Comparison of ENCODE assay signal across 1 cellular context in the genomic region with DNA sequence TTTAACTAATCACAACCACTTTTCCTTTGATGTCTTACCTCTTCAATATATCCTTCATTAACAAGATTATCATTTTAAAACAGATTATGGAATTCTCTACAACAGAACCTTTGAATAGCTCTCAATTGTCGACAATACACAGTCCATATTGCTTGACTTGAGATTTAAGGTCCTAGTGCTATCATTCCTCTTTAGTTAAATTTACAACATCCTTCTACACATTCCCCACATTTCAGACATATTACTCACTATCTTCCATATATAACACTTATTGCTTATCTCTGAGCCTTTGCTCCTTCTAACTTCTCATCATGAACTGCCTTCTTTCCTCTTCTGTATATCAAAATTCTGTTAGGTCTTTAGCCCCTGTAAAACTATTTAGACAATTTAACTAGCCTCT.
TF ChIP-seq lines count a peak whose summit lies in the region.

No MANE protein-coding gene starts in this region.

TF ChIP-seq in WTC11, 78 proteins besides CTCF, POLR2A, EP300 and RAD21 (continued from another document):
- TF ChIP-seq, protein P1, sequence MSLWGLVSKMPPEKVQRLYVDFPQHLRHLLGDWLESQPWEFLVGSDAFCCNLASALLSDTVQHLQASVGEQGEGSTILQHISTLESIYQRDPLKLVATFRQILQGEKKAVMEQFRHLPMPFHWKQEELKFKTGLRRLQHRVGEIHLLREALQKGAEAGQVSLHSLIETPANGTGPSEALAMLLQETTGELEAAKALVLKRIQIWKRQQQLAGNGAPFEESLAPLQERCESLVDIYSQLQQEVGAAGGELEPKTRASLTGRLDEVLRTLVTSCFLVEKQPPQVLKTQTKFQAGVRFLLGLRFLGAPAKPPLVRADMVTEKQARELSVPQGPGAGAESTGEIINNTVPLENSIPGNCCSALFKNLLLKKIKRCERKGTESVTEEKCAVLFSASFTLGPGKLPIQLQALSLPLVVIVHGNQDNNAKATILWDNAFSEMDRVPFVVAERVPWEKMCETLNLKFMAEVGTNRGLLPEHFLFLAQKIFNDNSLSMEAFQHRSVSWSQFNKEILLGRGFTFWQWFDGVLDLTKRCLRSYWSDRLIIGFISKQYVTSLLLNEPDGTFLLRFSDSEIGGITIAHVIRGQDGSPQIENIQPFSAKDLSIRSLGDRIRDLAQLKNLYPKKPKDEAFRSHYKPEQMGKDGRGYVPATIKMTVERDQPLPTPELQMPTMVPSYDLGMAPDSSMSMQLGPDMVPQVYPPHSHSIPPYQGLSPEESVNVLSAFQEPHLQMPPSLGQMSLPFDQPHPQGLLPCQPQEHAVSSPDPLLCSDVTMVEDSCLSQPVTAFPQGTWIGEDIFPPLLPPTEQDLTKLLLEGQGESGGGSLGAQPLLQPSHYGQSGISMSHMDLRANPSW (CRISPR knock-in tag; conservative IDR thresholded peaks at IDR 0.05; ENCODE audit: low read depth) = no peak
- TF ChIP-seq, protein P2, sequence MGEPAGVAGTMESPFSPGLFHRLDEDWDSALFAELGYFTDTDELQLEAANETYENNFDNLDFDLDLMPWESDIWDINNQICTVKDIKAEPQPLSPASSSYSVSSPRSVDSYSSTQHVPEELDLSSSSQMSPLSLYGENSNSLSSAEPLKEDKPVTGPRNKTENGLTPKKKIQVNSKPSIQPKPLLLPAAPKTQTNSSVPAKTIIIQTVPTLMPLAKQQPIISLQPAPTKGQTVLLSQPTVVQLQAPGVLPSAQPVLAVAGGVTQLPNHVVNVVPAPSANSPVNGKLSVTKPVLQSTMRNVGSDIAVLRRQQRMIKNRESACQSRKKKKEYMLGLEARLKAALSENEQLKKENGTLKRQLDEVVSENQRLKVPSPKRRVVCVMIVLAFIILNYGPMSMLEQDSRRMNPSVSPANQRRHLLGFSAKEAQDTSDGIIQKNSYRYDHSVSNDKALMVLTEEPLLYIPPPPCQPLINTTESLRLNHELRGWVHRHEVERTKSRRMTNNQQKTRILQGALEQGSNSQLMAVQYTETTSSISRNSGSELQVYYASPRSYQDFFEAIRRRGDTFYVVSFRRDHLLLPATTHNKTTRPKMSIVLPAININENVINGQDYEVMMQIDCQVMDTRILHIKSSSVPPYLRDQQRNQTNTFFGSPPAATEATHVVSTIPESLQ (CRISPR knock-in tag; IDR thresholded peaks at IDR 0.05) = no peak
- TF ChIP-seq, protein P3, sequence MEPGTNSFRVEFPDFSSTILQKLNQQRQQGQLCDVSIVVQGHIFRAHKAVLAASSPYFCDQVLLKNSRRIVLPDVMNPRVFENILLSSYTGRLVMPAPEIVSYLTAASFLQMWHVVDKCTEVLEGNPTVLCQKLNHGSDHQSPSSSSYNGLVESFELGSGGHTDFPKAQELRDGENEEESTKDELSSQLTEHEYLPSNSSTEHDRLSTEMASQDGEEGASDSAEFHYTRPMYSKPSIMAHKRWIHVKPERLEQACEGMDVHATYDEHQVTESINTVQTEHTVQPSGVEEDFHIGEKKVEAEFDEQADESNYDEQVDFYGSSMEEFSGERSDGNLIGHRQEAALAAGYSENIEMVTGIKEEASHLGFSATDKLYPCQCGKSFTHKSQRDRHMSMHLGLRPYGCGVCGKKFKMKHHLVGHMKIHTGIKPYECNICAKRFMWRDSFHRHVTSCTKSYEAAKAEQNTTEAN (CRISPR knock-in tag; IDR thresholded peaks at IDR 0.05) = no peak
- TF ChIP-seq, protein P4, sequence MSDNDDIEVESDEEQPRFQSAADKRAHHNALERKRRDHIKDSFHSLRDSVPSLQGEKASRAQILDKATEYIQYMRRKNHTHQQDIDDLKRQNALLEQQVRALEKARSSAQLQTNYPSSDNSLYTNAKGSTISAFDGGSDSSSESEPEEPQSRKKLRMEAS (CRISPR knock-in tag; IDR thresholded peaks at IDR 0.05) = no peak
- TF ChIP-seq GRHL2 (CRISPR knock-in tag; IDR thresholded peaks at IDR 0.05; ENCODE audit: insufficient replicate concordance, severe bottlenecking) (no peak), ZNF317 (CRISPR knock-in tag; IDR thresholded peaks at IDR 0.05; ENCODE audit: borderline replicate concordance, low read depth) (no peak), TCF7 (CRISPR knock-in tag; IDR thresholded peaks at IDR 0.05; ENCODE audit: low read depth) (no peak), NR2C2 (CRISPR knock-in tag; IDR thresholded peaks at IDR 0.05) (no peak), ZNF138 (CRISPR knock-in tag; conservative IDR thresholded peaks at IDR 0.05) (no peak), EMX1 (CRISPR knock-in tag; IDR thresholded peaks at IDR 0.05) (no peak), KAT7 (CRISPR knock-in tag; IDR thresholded peaks at IDR 0.05; ENCODE audit: borderline replicate concordance) (no peak)
- TF ChIP-seq, protein P5, sequence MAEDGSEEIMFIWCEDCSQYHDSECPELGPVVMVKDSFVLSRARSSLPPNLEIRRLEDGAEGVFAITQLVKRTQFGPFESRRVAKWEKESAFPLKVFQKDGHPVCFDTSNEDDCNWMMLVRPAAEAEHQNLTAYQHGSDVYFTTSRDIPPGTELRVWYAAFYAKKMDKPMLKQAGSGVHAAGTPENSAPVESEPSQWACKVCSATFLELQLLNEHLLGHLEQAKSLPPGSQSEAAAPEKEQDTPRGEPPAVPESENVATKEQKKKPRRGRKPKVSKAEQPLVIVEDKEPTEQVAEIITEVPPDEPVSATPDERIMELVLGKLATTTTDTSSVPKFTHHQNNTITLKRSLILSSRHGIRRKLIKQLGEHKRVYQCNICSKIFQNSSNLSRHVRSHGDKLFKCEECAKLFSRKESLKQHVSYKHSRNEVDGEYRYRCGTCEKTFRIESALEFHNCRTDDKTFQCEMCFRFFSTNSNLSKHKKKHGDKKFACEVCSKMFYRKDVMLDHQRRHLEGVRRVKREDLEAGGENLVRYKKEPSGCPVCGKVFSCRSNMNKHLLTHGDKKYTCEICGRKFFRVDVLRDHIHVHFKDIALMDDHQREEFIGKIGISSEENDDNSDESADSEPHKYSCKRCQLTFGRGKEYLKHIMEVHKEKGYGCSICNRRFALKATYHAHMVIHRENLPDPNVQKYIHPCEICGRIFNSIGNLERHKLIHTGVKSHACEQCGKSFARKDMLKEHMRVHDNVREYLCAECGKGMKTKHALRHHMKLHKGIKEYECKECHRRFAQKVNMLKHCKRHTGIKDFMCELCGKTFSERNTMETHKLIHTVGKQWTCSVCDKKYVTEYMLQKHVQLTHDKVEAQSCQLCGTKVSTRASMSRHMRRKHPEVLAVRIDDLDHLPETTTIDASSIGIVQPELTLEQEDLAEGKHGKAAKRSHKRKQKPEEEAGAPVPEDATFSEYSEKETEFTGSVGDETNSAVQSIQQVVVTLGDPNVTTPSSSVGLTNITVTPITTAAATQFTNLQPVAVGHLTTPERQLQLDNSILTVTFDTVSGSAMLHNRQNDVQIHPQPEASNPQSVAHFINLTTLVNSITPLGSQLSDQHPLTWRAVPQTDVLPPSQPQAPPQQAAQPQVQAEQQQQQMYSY (CRISPR knock-in tag; IDR thresholded peaks at IDR 0.05) = no peak
- TF ChIP-seq, protein P6, sequence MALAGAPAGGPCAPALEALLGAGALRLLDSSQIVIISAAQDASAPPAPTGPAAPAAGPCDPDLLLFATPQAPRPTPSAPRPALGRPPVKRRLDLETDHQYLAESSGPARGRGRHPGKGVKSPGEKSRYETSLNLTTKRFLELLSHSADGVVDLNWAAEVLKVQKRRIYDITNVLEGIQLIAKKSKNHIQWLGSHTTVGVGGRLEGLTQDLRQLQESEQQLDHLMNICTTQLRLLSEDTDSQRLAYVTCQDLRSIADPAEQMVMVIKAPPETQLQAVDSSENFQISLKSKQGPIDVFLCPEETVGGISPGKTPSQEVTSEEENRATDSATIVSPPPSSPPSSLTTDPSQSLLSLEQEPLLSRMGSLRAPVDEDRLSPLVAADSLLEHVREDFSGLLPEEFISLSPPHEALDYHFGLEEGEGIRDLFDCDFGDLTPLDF (CRISPR knock-in tag; IDR thresholded peaks at IDR 0.05) = no peak
- TF ChIP-seq, protein P7, sequence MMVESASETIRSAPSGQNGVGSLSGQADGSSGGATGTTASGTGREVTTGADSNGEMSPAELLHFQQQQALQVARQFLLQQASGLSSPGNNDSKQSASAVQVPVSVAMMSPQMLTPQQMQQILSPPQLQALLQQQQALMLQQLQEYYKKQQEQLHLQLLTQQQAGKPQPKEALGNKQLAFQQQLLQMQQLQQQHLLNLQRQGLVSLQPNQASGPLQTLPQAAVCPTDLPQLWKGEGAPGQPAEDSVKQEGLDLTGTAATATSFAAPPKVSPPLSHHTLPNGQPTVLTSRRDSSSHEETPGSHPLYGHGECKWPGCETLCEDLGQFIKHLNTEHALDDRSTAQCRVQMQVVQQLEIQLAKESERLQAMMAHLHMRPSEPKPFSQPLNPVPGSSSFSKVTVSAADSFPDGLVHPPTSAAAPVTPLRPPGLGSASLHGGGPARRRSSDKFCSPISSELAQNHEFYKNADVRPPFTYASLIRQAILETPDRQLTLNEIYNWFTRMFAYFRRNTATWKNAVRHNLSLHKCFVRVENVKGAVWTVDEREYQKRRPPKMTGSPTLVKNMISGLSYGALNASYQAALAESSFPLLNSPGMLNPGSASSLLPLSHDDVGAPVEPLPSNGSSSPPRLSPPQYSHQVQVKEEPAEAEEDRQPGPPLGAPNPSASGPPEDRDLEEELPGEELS (CRISPR knock-in tag; IDR thresholded peaks at IDR 0.05) = no peak
- TF ChIP-seq, protein P8, sequence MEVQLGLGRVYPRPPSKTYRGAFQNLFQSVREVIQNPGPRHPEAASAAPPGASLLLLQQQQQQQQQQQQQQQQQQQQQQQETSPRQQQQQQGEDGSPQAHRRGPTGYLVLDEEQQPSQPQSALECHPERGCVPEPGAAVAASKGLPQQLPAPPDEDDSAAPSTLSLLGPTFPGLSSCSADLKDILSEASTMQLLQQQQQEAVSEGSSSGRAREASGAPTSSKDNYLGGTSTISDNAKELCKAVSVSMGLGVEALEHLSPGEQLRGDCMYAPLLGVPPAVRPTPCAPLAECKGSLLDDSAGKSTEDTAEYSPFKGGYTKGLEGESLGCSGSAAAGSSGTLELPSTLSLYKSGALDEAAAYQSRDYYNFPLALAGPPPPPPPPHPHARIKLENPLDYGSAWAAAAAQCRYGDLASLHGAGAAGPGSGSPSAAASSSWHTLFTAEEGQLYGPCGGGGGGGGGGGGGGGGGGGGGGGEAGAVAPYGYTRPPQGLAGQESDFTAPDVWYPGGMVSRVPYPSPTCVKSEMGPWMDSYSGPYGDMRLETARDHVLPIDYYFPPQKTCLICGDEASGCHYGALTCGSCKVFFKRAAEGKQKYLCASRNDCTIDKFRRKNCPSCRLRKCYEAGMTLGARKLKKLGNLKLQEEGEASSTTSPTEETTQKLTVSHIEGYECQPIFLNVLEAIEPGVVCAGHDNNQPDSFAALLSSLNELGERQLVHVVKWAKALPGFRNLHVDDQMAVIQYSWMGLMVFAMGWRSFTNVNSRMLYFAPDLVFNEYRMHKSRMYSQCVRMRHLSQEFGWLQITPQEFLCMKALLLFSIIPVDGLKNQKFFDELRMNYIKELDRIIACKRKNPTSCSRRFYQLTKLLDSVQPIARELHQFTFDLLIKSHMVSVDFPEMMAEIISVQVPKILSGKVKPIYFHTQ (CRISPR knock-in tag; IDR thresholded peaks at IDR 0.05) = no peak
- TF ChIP-seq, protein P9, sequence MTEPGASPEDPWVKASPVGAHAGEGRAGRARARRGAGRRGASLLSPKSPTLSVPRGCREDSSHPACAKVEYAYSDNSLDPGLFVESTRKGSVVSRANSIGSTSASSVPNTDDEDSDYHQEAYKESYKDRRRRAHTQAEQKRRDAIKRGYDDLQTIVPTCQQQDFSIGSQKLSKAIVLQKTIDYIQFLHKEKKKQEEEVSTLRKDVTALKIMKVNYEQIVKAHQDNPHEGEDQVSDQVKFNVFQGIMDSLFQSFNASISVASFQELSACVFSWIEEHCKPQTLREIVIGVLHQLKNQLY (CRISPR knock-in tag; IDR thresholded peaks at IDR 0.05) = no peak
